In genomic region chr5:87210076-87210475, GRCh38 we compare ENCODE assay signal across 15 cellular contexts.
"Had no signal": no experiment of that assay in that cellular context is flagged by ENCODE, and none has a peak within 500 bp of the region (broad histone marks: within the 10 kb centered on the region; RNA-seq: fewer than 3 reads in every experiment).

No MANE protein-coding gene starts in this region.

- H3K27me3 Mint-ChIP-seq: activated CD4-positive, alpha-beta memory T cell treated with anti-CD3 and anti-CD28 coated beads, Interleukin-2, amount 10 ng/mL, durations not matched to agents 7 days and 5 days; naive thymus-derived CD8-positive, alpha-beta T cell; type B pancreatic cell had no signal

- DNase-seq: activated CD4-positive, alpha-beta memory T cell treated with anti-CD3 and anti-CD28 coated beads, Interleukin-2, amount 10 ng/mL, durations not matched to agents 7 days and 5 days; activated CD8-positive, alpha-beta memory T cell treated with anti-CD3 and anti-CD28 coated beads, Interleukin-2, amount 50 U/mL, for 48 hours; activated naive CD4-positive, alpha-beta T cell; effector CD8-positive, alpha-beta T cell; left cardiac atrium; naive thymus-derived CD8-positive, alpha-beta T cell; right cardiac atrium; stimulated activated CD4-positive, alpha-beta T cell treated with anti-CD3 and anti-CD28 coated beads, Interleukin-2, amount 100 ng/mL, for 24 hours; stimulated activated naive CD4-positive, alpha-beta T cell; substantia nigra; T-helper 9 cell had no signal

- H3K4me3 ChIP-seq: coronary artery, lung, mucosa of descending colon had no signal

- H3K9me3 ChIP-seq: mucosa of descending colon had no signal

- H3K4me3 Mint-ChIP-seq: activated CD4-positive, alpha-beta memory T cell treated with anti-CD3 and anti-CD28 coated beads, Interleukin-2, amount 10 ng/mL, durations not matched to agents 7 days and 5 days; naive thymus-derived CD8-positive, alpha-beta T cell had no signal

- H3K27ac Mint-ChIP-seq: activated CD4-positive, alpha-beta memory T cell treated with anti-CD3 and anti-CD28 coated beads, Interleukin-2, amount 10 ng/mL, durations not matched to agents 7 days and 5 days had no signal

- H3K36me3 Mint-ChIP-seq: naive thymus-derived CD8-positive, alpha-beta T cell; type B pancreatic cell had no signal

- H3K27ac ChIP-seq: coronary artery had no signal
